21 cellular contexts compared by ENCODE assay signal in the genomic region with DNA sequence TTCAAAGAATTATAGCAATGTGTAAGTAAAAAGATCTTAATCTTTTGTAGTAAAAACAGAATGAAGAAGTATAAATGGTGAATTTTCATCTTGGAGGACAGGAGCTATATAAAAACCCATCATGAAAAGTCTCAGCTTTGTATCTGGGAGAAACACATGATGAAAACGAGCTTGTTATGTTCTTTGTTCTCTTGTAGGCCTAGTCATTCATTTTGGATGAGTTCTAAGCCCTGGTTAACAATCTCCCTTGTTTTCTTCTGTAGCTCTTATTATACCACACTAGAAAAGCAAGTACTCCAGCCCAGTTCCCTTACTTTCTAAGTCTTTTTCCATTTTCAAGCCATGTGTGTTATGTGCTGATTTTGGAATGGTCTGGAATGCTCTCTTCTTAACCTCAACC.
"Had no signal": no experiment of that assay in that cellular context is flagged by ENCODE, and none has a peak within 500 bp of the region (broad histone marks: within the 10 kb centered on the region; RNA-seq: fewer than 3 reads in every experiment).

No MANE protein-coding gene starts in this region.

- ATAC-seq: gastroesophageal sphincter, heart left ventricle, left colon, mucosa of descending colon, T-helper 17 cell had no signal

- H3K27me3 ChIP-seq: ascending aorta, gastroesophageal sphincter, heart left ventricle, spleen, thyroid gland had no signal

- H3K4me3 ChIP-seq: ascending aorta, gastroesophageal sphincter, heart left ventricle, mucosa of descending colon, spleen, thyroid gland had no signal

- H3K4me3 Mint-ChIP-seq: activated CD4-positive, alpha-beta memory T cell treated with anti-CD3 and anti-CD28 coated beads for 36 hours; T-helper 17 cell had no signal

- H3K36me3 ChIP-seq: ascending aorta, gastroesophageal sphincter, heart left ventricle, thyroid gland had no signal

- H3K27me3 Mint-ChIP-seq: activated CD4-positive, alpha-beta memory T cell treated with anti-CD3 and anti-CD28 coated beads for 36 hours; progenitor cell of endocrine pancreas; T-helper 17 cell had no signal

- H3K9me3 ChIP-seq: mucosa of descending colon, thyroid gland had no signal

- H3K27ac ChIP-seq: ascending aorta, epithelial cell of prostate, gastroesophageal sphincter, heart left ventricle, spleen, thyroid gland had no signal

- DNase-seq: activated CD4-positive, alpha-beta memory T cell treated with anti-CD3 and anti-CD28 coated beads for 36 hours; activated CD4-positive, alpha-beta T cell treated with anti-CD3 and anti-CD28 coated beads for 48 hours; activated CD4-positive, CD25-positive, alpha-beta regulatory T cell; activated effector memory CD4-positive, alpha-beta T cell treated with anti-CD3 and anti-CD28 coated beads, Interleukin-2, amount 50 U/mL, for 16 hours; activated naive CD4-positive, alpha-beta T cell treated with anti-CD3 and anti-CD28 coated beads, Interleukin-2, amount 50 U/mL, for 16 hours; cortex of kidney; heart left ventricle; islet precursor cell; left colon; mesenchymal stem cell; mucosa of descending colon; occipital lobe; spleen; stimulated activated CD4-positive, alpha-beta T cell treated with anti-CD3 and anti-CD28 coated beads, Interleukin-4, amount 100 ng/mL, for 1 hour; stimulated activated naive CD4-positive, alpha-beta T cell; T-helper 17 cell; thyroid gland had no signal

- H3K27ac Mint-ChIP-seq: activated CD4-positive, alpha-beta memory T cell treated with anti-CD3 and anti-CD28 coated beads for 36 hours; progenitor cell of endocrine pancreas; T-helper 17 cell had no signal
